In genomic region chr15:40066531-40066930, GRCh38 we compare ENCODE assay signal across 19 cellular contexts. TPM values are rescaled to one million over a fixed set of nuclear protein-coding genes. Genes with fewer than 3 reads are reported as not detected.
DNase-seq lines count a peak whose midpoint lies in the region; ATAC-seq and TF ChIP-seq lines count a peak whose summit lies in the region.
"Had no signal": no experiment of that assay in that cellular context is flagged by ENCODE, and none has a peak within 500 bp of the region (broad histone marks: within the 10 kb centered on the region; RNA-seq: fewer than 3 reads in every experiment).

No MANE protein-coding gene starts in this region.

- H2AFZ ChIP-seq in IMR-90 (replicated peaks; ENCODE audit: low read length, poor library complexity), result no peak overlapping the region
- H2AFZ ChIP-seq: GM23248 had no signal

- BruUV-seq in IMR-90 (replicated peaks; lab: Mats Ljungman, UMichigan), result no TSS peak

- H3K4ac ChIP-seq in IMR-90 (ENCODE audit: low read depth, low read length), result peak overlapping the region; percentile 47

- no peaks in the 10 kb centered on the region for H3K9me3 Mint-ChIP-seq in neural crest cell
- no peaks in the 10 kb centered on the region for H3K9me3 Mint-ChIP-seq in activated naive CD8-positive, alpha-beta T cell treated with anti-CD3 and anti-CD28 coated beads, Interleukin-2, amount 50 U/mL, for 24 hours
- H3K9me3 Mint-ChIP-seq: CD4-positive, alpha-beta memory T cell had no signal

- H4K8ac ChIP-seq in IMR-90 (ENCODE audit: low read depth in 2 of 2, low read length in 2 of 2), result no peak overlapping the region; a peak in 1 of 4 replicates

- H4K20me1 ChIP-seq in BLaER1 treated with 17β-estradiol and CSF1 and Interleukin-3, amounts not matched to agents 10 nM and 100 nM, result no peaks in the 10 kb centered on the region
- no peaks in the 10 kb centered on the region for H4K20me1 ChIP-seq in IMR-90 (ENCODE audit: insufficient read depth, low read length)

- peaks cover 73 to 99% (median 91%) of the 10 kb centered on the region in 10 experiments for H3K4me1 ChIP-seq in BLaER1 treated with 17β-estradiol and CSF1 and Interleukin-3, amounts not matched to agents 10 nM and 100 nM
- H3K4me1 ChIP-seq in IMR-90 (ENCODE audit: control insufficient read depth, insufficient read depth, low read length), result peaks cover 25% of the 10 kb centered on the region

- DNase-seq in IMR-90, result no peak
- DNase-seq in neural crest cell (ENCODE audit: low read depth, low spot score), result no peak
- DNase-seq in activated naive CD8-positive, alpha-beta T cell treated with anti-CD3 and anti-CD28 coated beads, Interleukin-2, amount 50 U/mL, for 24 hours, result no peak
- no peak for DNase-seq in Right ventricle myocardium superior
- DNase-seq: BE2C; CD4-positive, alpha-beta memory T cell; DND-41; GDM1; GM23248; KG1; NCI-H1417 treated with DMSO at 0.1 percent for 48 hours; NCI-H2029; NCI-H2171; NCI-H446 treated with DMSO at 0.1 percent for 48 hours; NCI-H774 had no signal

- no peak for TF ChIP-seq RAD21 in IMR-90 (IDR thresholded peaks at IDR 0.05; ENCODE audit: low read length)

- H3K27ac ChIP-seq in BLaER1 treated with 17β-estradiol and CSF1 and Interleukin-3, amounts not matched to agents 10 nM and 100 nM, result peak overlapping the region in 7 of 11 experiments; percentile 83 to 92 (median 89); a peak in 11 of 22 replicates
- H3K27ac ChIP-seq in IMR-90 (ENCODE audit: insufficient read depth, low read length) (no peak overlapping the region), VCaP (peak overlapping the region; percentile 77; the same call in 1 of the 2 replicates)
- H3K27ac ChIP-seq: GM23248 had no signal

- TF ChIP-seq POLR2A in IMR-90 (IDR thresholded peaks at IDR 0.05; ENCODE audit: low read depth, low read length), result no peak

- no peak for ATAC-seq in IMR-90 (ENCODE audit: low read depth)
- no peak for ATAC-seq in activated naive CD8-positive, alpha-beta T cell treated with anti-CD3 and anti-CD28 coated beads, Interleukin-2, amount 50 U/mL, for 24 hours
- no peak for ATAC-seq in HG03159 (IDR thresholded peaks at IDR 0.05; ENCODE audit: unreplicated experiment)
- ATAC-seq in Right ventricle myocardium superior (ENCODE audit: poor library complexity), result no peak
- ATAC-seq: GM12878 had no signal

- no peak overlapping the region for H2AK9ac ChIP-seq in IMR-90 (replicated peaks; ENCODE audit: low read depth, low read length, poor library complexity)

- H3K56ac ChIP-seq in IMR-90 (ENCODE audit: extremely low read depth, insufficient read depth, low read length), result no peak overlapping the region

- H2AK5ac ChIP-seq in IMR-90 (ENCODE audit: low read depth, low read length), result peak overlapping the region; percentile 2; the same call in 1 of the 2 replicates

- H3K23ac ChIP-seq in IMR-90 (ENCODE audit: low read depth, low read length), result peak overlapping the region; percentile 44; the same call in 1 of the 2 replicates

- dilution Hi-C loops in IMR-90 (cut with HindIII; ENCODE audit: low sequenced_read_pairs, unreplicated experiment), result no loop called here

- H3K27ac Mint-ChIP-seq in neural crest cell (ENCODE audit: unreplicated experiment), result no peak overlapping the region
- no peak overlapping the region for H3K27ac Mint-ChIP-seq in activated naive CD8-positive, alpha-beta T cell treated with anti-CD3 and anti-CD28 coated beads, Interleukin-2, amount 50 U/mL, for 24 hours

- no peaks in the 10 kb centered on the region for H3K27me3 Mint-ChIP-seq in neural crest cell (ENCODE audit: low read depth)
- H3K27me3 Mint-ChIP-seq in activated naive CD8-positive, alpha-beta T cell treated with anti-CD3 and anti-CD28 coated beads, Interleukin-2, amount 50 U/mL, for 24 hours, result no peaks in the 10 kb centered on the region
- H3K27me3 Mint-ChIP-seq: CD4-positive, alpha-beta memory T cell had no signal

- peak overlapping the region; percentile 24; the same call in 1 of the 2 replicates for H2BK120ac ChIP-seq in IMR-90 (ENCODE audit: low read depth, low read length)

- no peak overlapping the region for H3K4me3 ChIP-seq in BLaER1 treated with 17β-estradiol and CSF1 and Interleukin-3, amounts not matched to agents 10 nM and 100 nM
- no peak overlapping the region for H3K4me3 ChIP-seq in IMR-90 (ENCODE audit: insufficient read depth, low read depth, low read length)
- H3K4me3 ChIP-seq: GM12878, GM23248 had no signal

- H4K91ac ChIP-seq in IMR-90 (ENCODE audit: insufficient read depth, low read depth, low read length), result peak overlapping the region; percentile 68; the same call in 1 of the 2 replicates

- H3K9ac ChIP-seq in BLaER1 treated with 17β-estradiol and CSF1 and Interleukin-3, amounts not matched to agents 10 nM and 100 nM, result no peak overlapping the region
- no peak overlapping the region for H3K9ac ChIP-seq in IMR-90 (ENCODE audit: low read depth, low read length)
- H3K9ac ChIP-seq: GM23248 had no signal

- H3K27me3 ChIP-seq in BLaER1 treated with 17β-estradiol and CSF1 and Interleukin-3, amounts not matched to agents 10 nM and 100 nM, result no peaks in the 10 kb centered on the region
- no peaks in the 10 kb centered on the region for H3K27me3 ChIP-seq in IMR-90 (ENCODE audit: control insufficient read depth, insufficient read depth, low read length)
- H3K27me3 ChIP-seq: BE2C had no signal

- peaks cover 32% of the 10 kb centered on the region for H3K4me1 Mint-ChIP-seq in neural crest cell
- peaks cover 20% of the 10 kb centered on the region for H3K4me1 Mint-ChIP-seq in activated naive CD8-positive, alpha-beta T cell treated with anti-CD3 and anti-CD28 coated beads, Interleukin-2, amount 50 U/mL, for 24 hours

- H3K4me2 ChIP-seq in BLaER1 treated with 17β-estradiol and CSF1 and Interleukin-3, amounts not matched to agents 10 nM and 100 nM, result peak overlapping the region in 9 of 11 experiments; percentile 0 to 96 (median 89); a peak in 12 of 22 replicates
- no peak overlapping the region for H3K4me2 ChIP-seq in IMR-90 (ENCODE audit: low read depth, low read length)

- peaks cover 0 to 8% of the 10 kb centered on the region in 2 experiments; a peak in 1 of 4 replicates for H3K79me1 ChIP-seq in IMR-90 (ENCODE audit: low read depth in 1 of 2, low read length in 2 of 2)

- intact Hi-C loops in IMR-90 (cut with micrococcal nuclease) (no loop called here), Right ventricle myocardium superior (cut with DNase I) (loop anchor here (5.0 kb wide), 1 partner anchor 41 kb away; the partner anchor contains the start of gene BMF)

- H3K14ac ChIP-seq in IMR-90 (replicated peaks; ENCODE audit: low read depth, low read length), result 0 out of 2 replicates have a peak overlapping the region, but pooled peaks have one; percentile 53

- CTCF ChIA-PET in IMR-90 (lab: Yijun Ruan, JAX), result no interaction called here

- no peak overlapping the region for H2BK5ac ChIP-seq in IMR-90 (ENCODE audit: low read depth, low read length, poor library complexity, severe bottlenecking)

- H3K9me3 ChIP-seq in BLaER1 treated with 17β-estradiol and CSF1 and Interleukin-3, amounts not matched to agents 10 nM and 100 nM (replicated peaks in 1 of 11), result no peaks in the 10 kb centered on the region
- no peaks in the 10 kb centered on the region for H3K9me3 ChIP-seq in IMR-90 (ENCODE audit: control insufficient read depth, insufficient read depth, low read length)
- H3K9me3 ChIP-seq: BE2C had no signal

- POLR2A ChIA-PET in IMR-90 (lab: Charles Lee; ENCODE audit: unreplicated experiment), result interaction anchor here (0.6 kb wide), 1 partner anchor 11 kb away, joined by 5 read pairs; no protein-coding TSS in a partner anchor

- TF ChIP-seq CTCF in IMR-90 (conservative IDR thresholded peaks at IDR 0.05; ENCODE audit: low read depth, low read length) (no peak), VCaP (conservative IDR thresholded peaks at IDR 0.05) (no peak), neural crest cell (conservative IDR thresholded peaks at IDR 0.05) (no peak)

- peak overlapping the region; percentile 35; the same call in 1 of the 3 replicates for H2BK15ac ChIP-seq in IMR-90 (ENCODE audit: low read depth, low read length)

- H3K9me1 ChIP-seq in IMR-90 (ENCODE audit: insufficient read depth, low read length), result peaks cover 24% of the 10 kb centered on the region

- H2BK20ac ChIP-seq in IMR-90 (ENCODE audit: low read depth, low read length), result peak overlapping the region; percentile 57

- no peaks in the 10 kb centered on the region for H3K36me3 ChIP-seq in BLaER1 treated with 17β-estradiol and CSF1 and Interleukin-3, amounts not matched to agents 10 nM and 100 nM
- H3K36me3 ChIP-seq in IMR-90 (ENCODE audit: control insufficient read depth, insufficient read depth, low read length), result no peaks in the 10 kb centered on the region
- H3K36me3 ChIP-seq: BE2C had no signal

- no peaks in the 10 kb centered on the region for H3K36me3 Mint-ChIP-seq in neural crest cell (ENCODE audit: low read depth)
- H3K36me3 Mint-ChIP-seq in activated naive CD8-positive, alpha-beta T cell treated with anti-CD3 and anti-CD28 coated beads, Interleukin-2, amount 50 U/mL, for 24 hours (ENCODE audit: low read depth), result no peaks in the 10 kb centered on the region
- H3K36me3 Mint-ChIP-seq: CD4-positive, alpha-beta memory T cell had no signal

- no peak overlapping the region for H4K5ac ChIP-seq in IMR-90 (ENCODE audit: low read depth, low read length)

- in situ Hi-C loops in IMR-90 (cut with MboI; ENCODE audit: low sequenced_read_pairs), result no loop called here

- peak overlapping the region; percentile 20 for H3K4me3 Mint-ChIP-seq in neural crest cell
- H3K4me3 Mint-ChIP-seq in activated naive CD8-positive, alpha-beta T cell treated with anti-CD3 and anti-CD28 coated beads, Interleukin-2, amount 50 U/mL, for 24 hours, result no peak overlapping the region
- H3K4me3 Mint-ChIP-seq: CD4-positive, alpha-beta memory T cell had no signal

- WGBS in IMR-90 (ENCODE audit: extremely low coverage in 2 of 2, insufficient read length in 1 of 2), 2 experiments, result no CpG with 5 or more reads among the region's 5 CpGs

- H3K18ac ChIP-seq in IMR-90 (ENCODE audit: low read depth, low read length), result no peak overlapping the region

RNA-seq across cellular contexts. Expression of gene SRP14, which starts 27.6 kb away (rescaled TPM):
- 106 and 205 TPM in 2 replicates for total RNA-seq in IMR-90 (2012; rRNA removed)
- polyA plus RNA-seq in IMR-90 (2012; rRNA removed), result 295 and 296 TPM in 2 replicates
- polyA plus RNA-seq in IMR-90 (2012; cell fraction: cytosol; rRNA removed), result 198 and 487 TPM in 2 replicates
- 41.4 and 203 TPM in 2 replicates for polyA plus RNA-seq in IMR-90 (2012; cell fraction: nucleus; rRNA removed; ENCODE audit: low replicate concordance)
- total RNA-seq in neural crest cell, result 229 and 234 TPM in 2 replicates
- total RNA-seq in Right ventricle myocardium superior, result 196 TPM

RNA-seq across cellular contexts. Expression of gene BMF, which starts 42.1 kb away (rescaled TPM):
- 1.7 and 2.9 TPM in 2 replicates for total RNA-seq in IMR-90 (2012; rRNA removed)
- polyA plus RNA-seq in IMR-90 (2012; rRNA removed), result 2.4 and 2.8 TPM in 2 replicates
- 0.80 and 1.8 TPM in 2 replicates for polyA plus RNA-seq in IMR-90 (2012; cell fraction: cytosol; rRNA removed)
- 6.6 and 11.7 TPM in 2 replicates for polyA plus RNA-seq in IMR-90 (2012; cell fraction: nucleus; rRNA removed; ENCODE audit: low replicate concordance)
- 18.0 and 23.0 TPM in 2 replicates for total RNA-seq in neural crest cell
- 3.4 TPM for total RNA-seq in Right ventricle myocardium superior
